In genomic region chr1:45490623-45491463, GRCh38 we compare ENCODE assay signal across 8 cellular contexts. TPM values are rescaled to one million over a fixed set of nuclear protein-coding genes. Genes with fewer than 3 reads are reported as not detected.
DNase-seq lines count a peak whose midpoint lies in the region; ATAC-seq and TF ChIP-seq lines count a peak whose summit lies in the region.

Gene TESK2, minus strand, starts transcription at chr1:45491163. Its CDS starts 33,378 bp downstream, at chr1:45457785.

- no peaks in the 10 kb centered on the region for H3K36me3 ChIP-seq in right atrium auricular region
- no peaks in the 10 kb centered on the region for H3K36me3 ChIP-seq in prostate gland
- no peaks in the 10 kb centered on the region for H3K36me3 ChIP-seq in urinary bladder (ENCODE audit: insufficient read depth)

- TF ChIP-seq CTCF in right atrium auricular region (IDR thresholded peaks at IDR 0.05): peak in 1 of 2 donors; percentile 13
- peak in 3 of 4 experiments; percentile 32 to 87 (median 54) for TF ChIP-seq CTCF in prostate gland (IDR thresholded peaks at IDR 0.05)

- ATAC-seq in GM18498 (IDR thresholded peaks at IDR 0.05; ENCODE audit: unreplicated experiment) (peak; percentile 91), HG02884 (IDR thresholded peaks at IDR 0.05; ENCODE audit: unreplicated experiment) (peak; percentile 76)

- peak; percentile 99 for DNase-seq in NCI-H146 (lab: John Stamatoyannopoulos, UW)
- DNase-seq in T follicular helper cell (ENCODE audit: low read depth): peak; percentile 95
- DNase-seq in right atrium auricular region (ENCODE audit: low spot score): peak; percentile 99
- peak; percentile 100 for DNase-seq in prostate gland (ENCODE audit: low spot score)

- peak within 1 kb of the TSS; percentile 84 for H3K27ac ChIP-seq in angular gyrus (ENCODE audit: low read depth, low read length)
- H3K27ac ChIP-seq in right atrium auricular region: peak within 1 kb of the TSS; percentile 74 to 86
- peak within 1 kb of the TSS; percentile 90 to 93 for H3K27ac ChIP-seq in prostate gland
- H3K27ac ChIP-seq in urinary bladder (ENCODE audit: low read depth): peak within 1 kb of the TSS; percentile 63

- H3K9me3 ChIP-seq in right atrium auricular region (no peaks in the 10 kb centered on the region), prostate gland (no peaks in the 10 kb centered on the region)

- peak within 1 kb of the TSS; percentile 76 to 87 for H3K4me3 ChIP-seq in right atrium auricular region
- H3K4me3 ChIP-seq in prostate gland: peak within 1 kb of the TSS; percentile 86 to 99
- H3K4me3 ChIP-seq in urinary bladder (ENCODE audit: low read depth, low read length): peak within 1 kb of the TSS; percentile 67

- H3K27me3 ChIP-seq in right atrium auricular region (no peaks in the 10 kb centered on the region), prostate gland (replicated peaks; ENCODE audit: insufficient read depth) (no peaks in the 10 kb centered on the region)

- peaks cover 0 to 8% of the 10 kb centered on the region in 2 donors for H3K4me1 ChIP-seq in right atrium auricular region
- H3K4me1 ChIP-seq in prostate gland (replicated peaks): no peaks in the 10 kb centered on the region
- no peaks in the 10 kb centered on the region for H3K4me1 ChIP-seq in urinary bladder (ENCODE audit: insufficient read depth)

- intact Hi-C loops in prostate gland (cut with DNase I): loop anchor here (1.0 to 5.0 kb wide), 4 partner anchors 114 to 479 kb away; partner anchors contain the start of genes HECTD3 and UROD

- WGBS in prostate gland: under 1% methylated on average over 63 of the region's 64 CpGs
- under 1% methylated on average over 64 of the region's 64 CpGs for WGBS in urinary bladder

- peak; percentile 99 for TF ChIP-seq POLR2A in prostate gland (IDR thresholded peaks at IDR 0.05)

RNA-seq across cellular contexts. Expression of gene TESK2, which starts in this region (rescaled TPM):
- total RNA-seq in right atrium auricular region (1 to 10 TPM; 2.8 to 3.5 TPM), prostate gland (10 to 100 TPM; 21.4 to 26.4 TPM), urinary bladder (3.2 TPM)
- 5.7 TPM for polyA plus RNA-seq in urinary bladder

Comparison
In these comparisons a context has a peak if more than half of its experiments do, and no peak if none do; other contexts are left out.
1. Peak in every context shown above with its lines: DNase-seq, ATAC-seq, H3K4me3 ChIP-seq and H3K27ac ChIP-seq.